ENCODE assay signal across 11 cellular contexts in the genomic region with DNA sequence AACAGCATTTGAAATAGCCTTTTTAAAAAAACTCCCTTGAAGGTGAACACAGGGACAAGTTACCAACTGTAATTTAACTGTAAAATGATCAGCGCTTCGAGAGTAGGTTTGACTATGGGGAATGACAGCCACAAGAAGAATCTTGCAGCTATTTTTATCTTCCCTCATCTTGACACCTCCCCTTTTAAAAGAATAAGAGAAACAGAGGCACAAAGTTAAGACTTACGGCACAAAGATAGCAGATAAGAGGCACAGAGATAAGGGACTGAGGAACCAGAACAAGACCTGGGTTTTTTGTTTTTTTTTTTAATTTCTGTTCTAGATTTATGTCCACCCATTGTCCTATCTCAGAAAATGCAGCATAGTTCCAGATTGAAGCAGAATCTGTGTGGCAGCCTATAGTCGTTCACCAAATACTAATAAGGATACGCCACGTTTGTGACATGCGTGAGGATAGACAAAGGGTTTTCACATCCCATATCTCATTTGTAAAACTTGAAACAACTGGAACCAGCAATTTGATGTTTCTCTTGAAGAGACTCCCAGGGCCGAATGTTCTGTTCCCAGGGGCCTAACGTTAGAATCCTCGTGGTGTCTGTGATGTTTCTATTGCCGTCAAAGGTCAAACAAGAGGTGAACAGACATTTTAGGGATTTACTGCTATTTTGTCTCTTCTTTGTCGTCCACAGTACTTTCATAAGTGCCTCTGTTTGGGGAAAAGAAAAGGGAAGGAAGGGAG.
A peak's percentile ranks its signal among the peaks of the same experiment; 100 is the strongest.
DNase-seq lines count a peak whose midpoint lies in the region; ATAC-seq and TF ChIP-seq lines count a peak whose summit lies in the region.
"Had no signal": no experiment of that assay in that cellular context is flagged by ENCODE, and none has a peak within 500 bp of the region (broad histone marks: within the 10 kb centered on the region; RNA-seq: fewer than 3 reads in every experiment).

No MANE protein-coding gene starts in this region.

- H3K4me3 Mint-ChIP-seq in activated naive CD4-positive, alpha-beta T cell treated with anti-CD3 and anti-CD28 coated beads for 36 hours = no peak overlapping the region
- H3K4me3 Mint-ChIP-seq in T-helper 17 cell (no peak overlapping the region), glutamatergic neuron (ENCODE audit: unreplicated experiment) (no peak overlapping the region)

- DNase-seq in activated naive CD4-positive, alpha-beta T cell treated with anti-CD3 and anti-CD28 coated beads for 36 hours = no peak
- no peak for DNase-seq in activated naive CD4-positive, alpha-beta T cell treated with anti-CD3 and anti-CD28 coated beads, Interleukin-2, amount 50 U/mL, for 72 hours (ENCODE audit: low spot score in 2 of 2)
- DNase-seq in T-helper 17 cell (no peak), glutamatergic neuron (no peak), spleen (no peak), NCI-H1048 (lab: John Stamatoyannopoulos, UW) (no peak), foreskin melanocyte (no peak), hypothalamus (lab: John Stamatoyannopoulos, UW) (no peak)
- DNase-seq: cortex of kidney had no signal

- 76 to 82% (median 80%) methylated on average over 12 of the region's 12 CpGs for WGBS in spleen, 5 donors

- CTCF ChIA-PET in activated naive CD4-positive, alpha-beta T cell treated with anti-CD3 and anti-CD28 coated beads for 36 hours (lab: Charles Lee) = interaction anchor here (0.8 to 1.5 kb wide), 2 partner anchors 37 to 38 kb away, joined by 3 read pairs; no protein-coding TSS in a partner anchor

- H3K27me3 Mint-ChIP-seq in activated naive CD4-positive, alpha-beta T cell treated with anti-CD3 and anti-CD28 coated beads for 36 hours (ENCODE audit: low read depth) = no peaks in the 10 kb centered on the region
- H3K27me3 Mint-ChIP-seq in T-helper 17 cell (peaks cover 2% of the 10 kb centered on the region), glutamatergic neuron (ENCODE audit: unreplicated experiment) (peaks cover 1% of the 10 kb centered on the region)

- peaks cover 19 to 69% (median 39%) of the 10 kb centered on the region in 6 donors for H3K4me1 ChIP-seq in spleen
- H3K4me1 ChIP-seq: prostate gland had no signal

- H3K9me3 ChIP-seq in T-helper 17 cell (ENCODE audit: control insufficient read depth, low read length, poor library complexity, severe bottlenecking) = peaks cover 3% of the 10 kb centered on the region
- no peaks in the 10 kb centered on the region for H3K9me3 ChIP-seq in spleen
- H3K9me3 ChIP-seq: prostate gland had no signal

- peak overlapping the region; percentile 79 for H3K27ac Mint-ChIP-seq in activated naive CD4-positive, alpha-beta T cell treated with anti-CD3 and anti-CD28 coated beads for 36 hours
- peak overlapping the region in 1 of 2 donors; percentile 82 for H3K27ac Mint-ChIP-seq in activated naive CD4-positive, alpha-beta T cell treated with anti-CD3 and anti-CD28 coated beads, Interleukin-2, amount 50 U/mL, for 72 hours
- H3K27ac Mint-ChIP-seq in T-helper 17 cell (peak overlapping the region; percentile 91), glutamatergic neuron (ENCODE audit: unreplicated experiment) (peak overlapping the region; percentile 68)

- peaks cover 53% of the 10 kb centered on the region for H3K4me1 Mint-ChIP-seq in activated naive CD4-positive, alpha-beta T cell treated with anti-CD3 and anti-CD28 coated beads for 36 hours (ENCODE audit: low read depth)
- H3K4me1 Mint-ChIP-seq in T-helper 17 cell (peaks cover 16% of the 10 kb centered on the region), glutamatergic neuron (ENCODE audit: low read depth, unreplicated experiment) (peaks cover 32% of the 10 kb centered on the region)

- no peaks in the 10 kb centered on the region for H3K36me3 Mint-ChIP-seq in activated naive CD4-positive, alpha-beta T cell treated with anti-CD3 and anti-CD28 coated beads for 36 hours (ENCODE audit: low read depth)
- H3K36me3 Mint-ChIP-seq in activated naive CD4-positive, alpha-beta T cell treated with anti-CD3 and anti-CD28 coated beads, Interleukin-2, amount 50 U/mL, for 72 hours = peaks cover 15 to 22% of the 10 kb centered on the region in 2 donors
- H3K36me3 Mint-ChIP-seq in T-helper 17 cell (ENCODE audit: low read depth) (peaks cover 2% of the 10 kb centered on the region), glutamatergic neuron (ENCODE audit: unreplicated experiment) (no peaks in the 10 kb centered on the region)

- intact Hi-C loops in activated naive CD4-positive, alpha-beta T cell treated with anti-CD3 and anti-CD28 coated beads for 36 hours (cut with micrococcal nuclease) = loop anchor here (5.0 to 10.0 kb wide), 3 partner anchors 87 to 278 kb away; a partner anchor contains a TSS
- intact Hi-C loops in spleen (cut with DNase I; ENCODE audit: low total_unique reads) = no loop called here

- peak overlapping the region in 7 of 8 donors; percentile 37 to 83 (median 70) for H3K27ac ChIP-seq in spleen
- H3K27ac ChIP-seq: prostate gland had no signal

- no peak for ATAC-seq in activated naive CD4-positive, alpha-beta T cell treated with anti-CD3 and anti-CD28 coated beads, Interleukin-2, amount 50 U/mL, for 72 hours
- ATAC-seq in T-helper 17 cell = no peak
- ATAC-seq: esophagus mucosa had no signal

- no peaks in the 10 kb centered on the region for H3K27me3 ChIP-seq in spleen (replicated peaks in 1 of 7)

- no peak for TF ChIP-seq POLR2A in spleen (IDR thresholded peaks at IDR 0.05)

- H3K36me3 ChIP-seq in spleen = no peaks in the 10 kb centered on the region
- H3K36me3 ChIP-seq: prostate gland had no signal

- no peak overlapping the region for H3K4me3 ChIP-seq in spleen
- H3K4me3 ChIP-seq: prostate gland had no signal

- TF ChIP-seq CTCF in glutamatergic neuron (IDR thresholded peaks at IDR 0.05; ENCODE audit: partially characterized antibody, unreplicated experiment) (no peak), spleen (IDR thresholded peaks at IDR 0.05 in 8 of 11, conservative IDR thresholded peaks at IDR 0.05 in 3 of 11) (no peak)

- peaks cover 5% of the 10 kb centered on the region for H3K9me3 Mint-ChIP-seq in activated naive CD4-positive, alpha-beta T cell treated with anti-CD3 and anti-CD28 coated beads for 36 hours
- H3K9me3 Mint-ChIP-seq in activated naive CD4-positive, alpha-beta T cell treated with anti-CD3 and anti-CD28 coated beads, Interleukin-2, amount 50 U/mL, for 72 hours = peaks cover 7 to 18% of the 10 kb centered on the region in 2 donors
- no peaks in the 10 kb centered on the region for H3K9me3 Mint-ChIP-seq in glutamatergic neuron (ENCODE audit: unreplicated experiment)
